23 cellular contexts compared by ENCODE assay signal in the genomic region with DNA sequence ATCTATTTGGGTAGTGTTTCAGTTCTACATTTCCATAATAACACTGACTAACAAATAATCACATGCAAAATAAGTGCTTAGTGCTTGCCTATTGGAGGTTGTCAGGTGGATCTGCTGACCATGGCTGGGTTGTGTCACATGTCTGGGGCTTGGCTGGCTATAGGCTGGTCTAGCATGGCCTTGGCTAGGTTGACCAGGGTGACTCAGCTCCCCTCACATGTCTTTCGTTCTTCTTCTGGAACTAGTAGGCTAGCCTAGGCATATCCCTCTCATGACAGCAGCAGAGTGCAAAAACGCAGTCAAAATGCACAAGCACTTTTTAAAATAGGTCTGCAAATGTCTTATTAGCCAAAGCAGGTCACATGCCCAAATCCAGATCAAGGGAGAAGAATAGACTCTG.
DNase-seq lines count a peak whose midpoint lies in the region; ATAC-seq and TF ChIP-seq lines count a peak whose summit lies in the region.
"Had no signal": no experiment of that assay in that cellular context is flagged by ENCODE, and none has a peak within 500 bp of the region (broad histone marks: within the 10 kb centered on the region; RNA-seq: fewer than 3 reads in every experiment).

No MANE protein-coding gene starts in this region.

- CTCF ChIA-PET in activated naive CD4-positive, alpha-beta T cell treated with anti-CD3 and anti-CD28 coated beads, Interleukin-2, amount 10 ng/mL, durations not matched to agents 7 days and 5 days (lab: Charles Lee), result interaction anchor here (0.9 kb wide), 1 partner anchor 136 kb away, joined by 3 read pairs; no protein-coding TSS in a partner anchor

- no peaks in the 10 kb centered on the region for H3K9me3 Mint-ChIP-seq in activated naive CD4-positive, alpha-beta T cell treated with anti-CD3 and anti-CD28 coated beads, Interleukin-2, amount 10 ng/mL, durations not matched to agents 7 days and 5 days
- H3K9me3 Mint-ChIP-seq: natural killer cell treated with Interleukin-12 subunit alpha and Interleukin-12 subunit beta and Interleukin-15 and Interleukin-18, amount 100 ng/mL, for 72 hours had no signal

- H3K36me3 ChIP-seq in MG63, result no peaks in the 10 kb centered on the region
- no peaks in the 10 kb centered on the region for H3K36me3 ChIP-seq in esophagus muscularis mucosa
- H3K36me3 ChIP-seq: cardiac muscle cell, ovary had no signal

- H3K27ac ChIP-seq in esophagus muscularis mucosa (replicated peaks in 1 of 4), result no peak overlapping the region
- H3K27ac ChIP-seq: A549, cardiac muscle cell, ovary had no signal

- H3K9me3 ChIP-seq in MG63 (no peaks in the 10 kb centered on the region), esophagus muscularis mucosa (no peaks in the 10 kb centered on the region)
- H3K9me3 ChIP-seq: A549, ovary had no signal

- no peaks in the 10 kb centered on the region for H3K27me3 Mint-ChIP-seq in activated naive CD4-positive, alpha-beta T cell treated with anti-CD3 and anti-CD28 coated beads, Interleukin-2, amount 10 ng/mL, durations not matched to agents 7 days and 5 days
- H3K27me3 Mint-ChIP-seq: activated CD4-positive, alpha-beta T cell treated with anti-CD3 and anti-CD28 coated beads, Interleukin-2, amount 10 ng/mL, durations not matched to agents 7 days and 5 days; natural killer cell treated with Interleukin-12 subunit alpha and Interleukin-12 subunit beta and Interleukin-15 and Interleukin-18, amount 100 ng/mL, for 72 hours had no signal

- intact Hi-C loops in esophagus muscularis mucosa (cut with DNase I), result no loop called here
- intact Hi-C loops in sciatic nerve (cut with DNase I), result no loop called here

- peak; percentile 56 for ATAC-seq in sciatic nerve
- ATAC-seq: A549; natural killer cell treated with Interleukin-12 subunit alpha and Interleukin-12 subunit beta and Interleukin-15 and Interleukin-18, amount 100 ng/mL, for 72 hours; right cardiac atrium had no signal

- no peak overlapping the region for H3K4me3 Mint-ChIP-seq in activated naive CD4-positive, alpha-beta T cell treated with anti-CD3 and anti-CD28 coated beads, Interleukin-2, amount 10 ng/mL, durations not matched to agents 7 days and 5 days
- H3K4me3 Mint-ChIP-seq: activated CD4-positive, alpha-beta T cell treated with anti-CD3 and anti-CD28 coated beads, Interleukin-2, amount 10 ng/mL, durations not matched to agents 7 days and 5 days; CD14-positive monocyte; natural killer cell treated with Interleukin-12 subunit alpha and Interleukin-12 subunit beta and Interleukin-15 and Interleukin-18, amount 100 ng/mL, for 72 hours had no signal

- peaks cover 34% of the 10 kb centered on the region for H3K4me1 Mint-ChIP-seq in activated naive CD4-positive, alpha-beta T cell treated with anti-CD3 and anti-CD28 coated beads, Interleukin-2, amount 10 ng/mL, durations not matched to agents 7 days and 5 days

- DNase-seq in activated naive CD4-positive, alpha-beta T cell treated with anti-CD3 and anti-CD28 coated beads, Interleukin-2, amount 10 ng/mL, durations not matched to agents 7 days and 5 days, result no peak
- no peak for DNase-seq in activated naive CD4-positive, alpha-beta T cell (lab: John Stamatoyannopoulos, UW)
- DNase-seq in MG63 (peak; percentile 13), esophagus muscularis mucosa (ENCODE audit: extremely low spot score) (peak; percentile 80), sciatic nerve (ENCODE audit: low spot score) (no peak), NCI-H2081 (lab: John Stamatoyannopoulos, UW) (no peak), NCI-H1092 treated with DMSO at 0.1 percent for 48 hours (lab: John Stamatoyannopoulos, UW) (no peak), islet precursor cell (no peak)
- DNase-seq: activated CD4-positive, alpha-beta T cell treated with anti-CD3 and anti-CD28 coated beads, Interleukin-2, amount 10 ng/mL, durations not matched to agents 7 days and 5 days; activated gamma-delta T cell; amniotic stem cell; DMS153; H7; Karpas-422; NCI-H1105 treated with DMSO at 0.1 percent for 48 hours; NCI-H2107; NCI-H510A; ovary; right cardiac atrium had no signal

- H3K4me3 ChIP-seq in MG63 (no peak overlapping the region), esophagus muscularis mucosa (no peak overlapping the region)
- H3K4me3 ChIP-seq: A549, cardiac muscle cell, ovary had no signal

- TF ChIP-seq CTCF in esophagus muscularis mucosa (IDR thresholded peaks at IDR 0.05), result no peak

- H3K36me3 Mint-ChIP-seq in activated naive CD4-positive, alpha-beta T cell treated with anti-CD3 and anti-CD28 coated beads, Interleukin-2, amount 10 ng/mL, durations not matched to agents 7 days and 5 days, result peaks cover 6% of the 10 kb centered on the region
- H3K36me3 Mint-ChIP-seq: natural killer cell treated with Interleukin-12 subunit alpha and Interleukin-12 subunit beta and Interleukin-15 and Interleukin-18, amount 100 ng/mL, for 72 hours had no signal

- no peaks in the 10 kb centered on the region for H3K4me1 ChIP-seq in esophagus muscularis mucosa
- H3K4me1 ChIP-seq: A549 had no signal

- no peaks in the 10 kb centered on the region for H3K27me3 ChIP-seq in MG63
- H3K27me3 ChIP-seq in esophagus muscularis mucosa, result no peaks in the 10 kb centered on the region
- H3K27me3 ChIP-seq: cardiac muscle cell, ovary had no signal

- WGBS in esophagus muscularis mucosa, result 92% methylated on average over 2 of the region's 2 CpGs

- TF ChIP-seq EP300 in esophagus muscularis mucosa (IDR thresholded peaks at IDR 0.05), result no peak

- TF ChIP-seq POLR2A in esophagus muscularis mucosa (IDR thresholded peaks at IDR 0.05; ENCODE audit: low read depth), result no peak

- H3K27ac Mint-ChIP-seq in activated naive CD4-positive, alpha-beta T cell treated with anti-CD3 and anti-CD28 coated beads, Interleukin-2, amount 10 ng/mL, durations not matched to agents 7 days and 5 days, result peak overlapping the region; percentile 35
- H3K27ac Mint-ChIP-seq: natural killer cell treated with Interleukin-12 subunit alpha and Interleukin-12 subunit beta and Interleukin-15 and Interleukin-18, amount 100 ng/mL, for 72 hours had no signal

Comparison
In these comparisons a context has a peak if more than half of its experiments do, and no peak if none do; other contexts are left out.
1. DNase-seq: peak in MG63 (single experiment) and esophagus muscularis mucosa (single experiment); none in activated naive CD4-positive, alpha-beta T cell treated with anti-CD3 and anti-CD28 coated beads, Interleukin-2, amount 10 ng/mL, durations not matched to agents 7 days and 5 days (single experiment), activated naive CD4-positive, alpha-beta T cell (0 of 4), sciatic nerve (single experiment), NCI-H2081 (0 of 2), NCI-H1092 treated with DMSO at 0.1 percent for 48 hours (single experiment) and islet precursor cell (single experiment).